8 cellular contexts compared by ENCODE assay signal in the genomic region with DNA sequence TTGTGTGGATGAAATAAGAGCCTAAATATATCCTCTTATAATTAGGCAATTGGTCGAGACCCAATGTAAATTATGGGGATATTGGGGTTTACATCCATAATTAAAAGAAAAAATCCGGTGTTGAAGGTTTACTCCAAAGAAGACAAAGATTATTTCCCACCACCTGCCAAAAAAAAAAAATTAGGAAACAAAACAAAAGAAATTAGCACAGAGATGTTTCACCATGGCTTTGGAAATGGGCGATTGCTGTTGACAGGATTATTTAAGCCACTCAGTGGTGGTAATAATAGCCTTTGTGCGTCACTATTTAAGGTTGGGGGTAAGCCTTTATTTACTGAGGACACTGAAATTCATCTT. TPM values are rescaled to one million over a fixed set of nuclear protein-coding genes. Genes with fewer than 3 reads are reported as not detected.
A peak's percentile ranks its signal among the peaks of the same experiment; 100 is the strongest.
DNase-seq lines count a peak whose midpoint lies in the region; ATAC-seq and TF ChIP-seq lines count a peak whose summit lies in the region.

No MANE protein-coding gene starts in this region.

- no peaks in the 10 kb centered on the region for H3K27me3 ChIP-seq in AG04450 (ENCODE audit: control insufficient read depth, insufficient read depth, low read length)
- H3K27me3 ChIP-seq in IMR-90 (ENCODE audit: control insufficient read depth, insufficient read depth, low read length) = no peaks in the 10 kb centered on the region
- H3K27me3 ChIP-seq in muscle layer of colon (ENCODE audit: control insufficient read depth in 1 of 2, insufficient read depth in 2 of 2, low read length in 2 of 2) = no peaks in the 10 kb centered on the region

- H3K9me3 ChIP-seq in AG04450 (ENCODE audit: control insufficient read depth, insufficient read depth, low read length) (no peaks in the 10 kb centered on the region; the same call in 1 of the 2 replicates), IMR-90 (ENCODE audit: control insufficient read depth, insufficient read depth, low read length) (no peaks in the 10 kb centered on the region), muscle layer of colon (ENCODE audit: low read length) (no peaks in the 10 kb centered on the region)

- H3K56ac ChIP-seq in IMR-90 (ENCODE audit: extremely low read depth, insufficient read depth, low read length) = peak overlapping the region; percentile 84; the same call in 1 of the 2 replicates

- 67% methylated on average over 1 of the region's 4 CpGs; no CpG with 5 or more reads in 1 of the 2 experiments for WGBS in IMR-90 (ENCODE audit: extremely low coverage in 2 of 2, insufficient read length in 1 of 2), 2 experiments

- DNase-seq in AG04450 (ENCODE audit: low read depth, low spot score) (no peak), IMR-90 (no peak), cardiac fibroblast (ENCODE audit: low read depth in 2 of 2) (no peak), NCI-H2029 (lab: John Stamatoyannopoulos, UW) (no peak), C1 segment of cervical spinal cord (lab: John Stamatoyannopoulos, UW) (no peak)

- H3K27ac ChIP-seq in AG04450 (ENCODE audit: low read depth, low read length) = peak overlapping the region; percentile 87
- peak overlapping the region; percentile 75 for H3K27ac ChIP-seq in IMR-90 (ENCODE audit: insufficient read depth, low read length)
- H3K27ac ChIP-seq in muscle layer of colon (ENCODE audit: low read depth, low read length) = peak overlapping the region; percentile 84

- H3K36me3 ChIP-seq in IMR-90 (ENCODE audit: control insufficient read depth, insufficient read depth, low read length) (no peaks in the 10 kb centered on the region), muscle layer of colon (ENCODE audit: insufficient read depth, low read length) (no peaks in the 10 kb centered on the region)

- POLR2A ChIA-PET in AG04450 (lab: Yijun Ruan, JAX) (interaction anchor here (1.0 to 2.7 kb wide), 4 partner anchors 10 to 47 kb away, joined by 3 to 41 read pairs (median 4); a partner anchor contains a TSS), IMR-90 (lab: Charles Lee; ENCODE audit: unreplicated experiment) (interaction anchor here (0.6 to 0.9 kb wide), 2 partner anchors 10 to 34 kb away, joined by 3 read pairs; no protein-coding TSS in a partner anchor)

- H3K4me3 ChIP-seq in AG04450 (ENCODE audit: low read depth, low read length) = peak overlapping the region; percentile 64
- peak overlapping the region; percentile 90 for H3K4me3 ChIP-seq in IMR-90 (ENCODE audit: insufficient read depth, low read depth, low read length)
- peak overlapping the region; percentile 50 to 82 for H3K4me3 ChIP-seq in cardiac fibroblast (replicated peaks in 1 of 2; ENCODE audit: low read depth in 2 of 2, low read length in 2 of 2)
- peak overlapping the region; percentile 67 to 70 for H3K4me3 ChIP-seq in muscle layer of colon (ENCODE audit: low read depth in 1 of 2, low read length in 2 of 2)

- H4K8ac ChIP-seq in IMR-90 (ENCODE audit: low read depth in 2 of 2, low read length in 2 of 2) = peak overlapping the region; percentile 53 to 92

- H3K4me2 ChIP-seq in IMR-90 (ENCODE audit: low read depth, low read length) = peak overlapping the region; percentile 69

- H3K9ac ChIP-seq in IMR-90 (ENCODE audit: low read depth, low read length) (peak overlapping the region; percentile 80), muscle layer of colon (ENCODE audit: low read length) (peak overlapping the region; percentile 73)

- H3K4me1 ChIP-seq in IMR-90 (ENCODE audit: control insufficient read depth, insufficient read depth, low read length) (no peaks in the 10 kb centered on the region), muscle layer of colon (ENCODE audit: insufficient read depth, low read length) (peaks cover 18% of the 10 kb centered on the region)

- peak overlapping the region; percentile 14 for H3K18ac ChIP-seq in IMR-90 (ENCODE audit: low read depth, low read length)

- H2BK20ac ChIP-seq in IMR-90 (ENCODE audit: low read depth, low read length) = 0 out of 2 replicates have a peak overlapping the region, but pooled peaks have one; percentile 72

- peaks cover 7 to 27% of the 10 kb centered on the region in 2 experiments for H3K79me1 ChIP-seq in IMR-90 (ENCODE audit: low read depth in 1 of 2, low read length in 2 of 2)

- no peak for TF ChIP-seq RAD21 in IMR-90 (IDR thresholded peaks at IDR 0.05; ENCODE audit: low read length)

- in situ Hi-C loops in IMR-90 (cut with MboI; ENCODE audit: low sequenced_read_pairs) = no loop called here

- peak overlapping the region; percentile 23; the same call in 1 of the 2 replicates for H2AK5ac ChIP-seq in IMR-90 (ENCODE audit: low read depth, low read length)

- H2AFZ ChIP-seq in IMR-90 (replicated peaks; ENCODE audit: low read length, poor library complexity) = peak overlapping the region; percentile 95

- peak overlapping the region; percentile 77 for H2BK5ac ChIP-seq in IMR-90 (ENCODE audit: low read depth, low read length, poor library complexity, severe bottlenecking)

- peak overlapping the region; percentile 80 for H3K14ac ChIP-seq in IMR-90 (replicated peaks; ENCODE audit: low read depth, low read length)

- TF ChIP-seq CTCF in AG04450 (IDR thresholded peaks at IDR 0.05; ENCODE audit: low read depth, low read length) (no peak), IMR-90 (conservative IDR thresholded peaks at IDR 0.05; ENCODE audit: low read depth, low read length) (no peak), cardiac fibroblast (IDR thresholded peaks at IDR 0.05; ENCODE audit: low read depth, low read length) (no peak)

- no peak for TF ChIP-seq POLR2A in IMR-90 (IDR thresholded peaks at IDR 0.05; ENCODE audit: low read depth, low read length)

- H3K23ac ChIP-seq in IMR-90 (ENCODE audit: low read depth, low read length) = peak overlapping the region; percentile 73

- intact Hi-C loops in IMR-90 (cut with micrococcal nuclease) = loop anchor here (1.0 to 2.0 kb wide), 2 partner anchors 17 to 47 kb away; a partner anchor contains a TSS

- peak overlapping the region; percentile 40 for H4K5ac ChIP-seq in IMR-90 (ENCODE audit: low read depth, low read length)

- BruUV-seq in IMR-90 (replicated peaks; lab: Mats Ljungman, UMichigan) = no TSS peak

- H2BK15ac ChIP-seq in IMR-90 (ENCODE audit: low read depth, low read length) = peak overlapping the region; percentile 72; the same call in 2 of the 3 replicates

- peak overlapping the region; percentile 62 for H4K91ac ChIP-seq in IMR-90 (ENCODE audit: insufficient read depth, low read depth, low read length)

- peaks cover 8% of the 10 kb centered on the region; the same call in 1 of the 2 replicates for H4K20me1 ChIP-seq in IMR-90 (ENCODE audit: insufficient read depth, low read length)

- H3K9me1 ChIP-seq in IMR-90 (ENCODE audit: insufficient read depth, low read length) = peaks cover 2% of the 10 kb centered on the region; the same call in 1 of the 2 replicates

- peak overlapping the region; percentile 56 for H2BK120ac ChIP-seq in IMR-90 (ENCODE audit: low read depth, low read length)

- ATAC-seq in IMR-90 (ENCODE audit: low read depth) (no peak), HG02970 (IDR thresholded peaks at IDR 0.05; ENCODE audit: low FRiP score, unreplicated experiment) (no peak), HG03520 (IDR thresholded peaks at IDR 0.05; ENCODE audit: unreplicated experiment) (no peak)

- peak overlapping the region; percentile 88; the same call in 1 of the 2 replicates for H3K4ac ChIP-seq in IMR-90 (ENCODE audit: low read depth, low read length)

- no peak overlapping the region for H2AK9ac ChIP-seq in IMR-90 (replicated peaks; ENCODE audit: low read depth, low read length, poor library complexity)

- CTCF ChIA-PET in AG04450 (lab: Charles Lee) = interaction anchor here (1.0 to 5.1 kb wide), 2 partner anchors 8 to 16 kb away, joined by 3 to 46 read pairs; a partner anchor contains a TSS
- CTCF ChIA-PET in IMR-90 (lab: Yijun Ruan, JAX) = no interaction called here

- dilution Hi-C loops in IMR-90 (cut with HindIII; ENCODE audit: low sequenced_read_pairs, unreplicated experiment) = no loop called here

TF ChIP-seq in IMR-90, 13 proteins besides CTCF, POLR2A, EP300 and RAD21 (continues in another document):
- TF ChIP-seq BHLHE40 (IDR thresholded peaks at IDR 0.05; ENCODE audit: low read depth, low read length) = no peak
- no peak for TF ChIP-seq FOS (IDR thresholded peaks at IDR 0.05; ENCODE audit: low read depth, low read length)
- no peak for TF ChIP-seq MAFK (IDR thresholded peaks at IDR 0.05; ENCODE audit: low read depth, low read length)
- TF ChIP-seq MAZ (IDR thresholded peaks at IDR 0.05; ENCODE audit: borderline replicate concordance, low read depth, low read length) = no peak
- TF ChIP-seq, protein P1, sequence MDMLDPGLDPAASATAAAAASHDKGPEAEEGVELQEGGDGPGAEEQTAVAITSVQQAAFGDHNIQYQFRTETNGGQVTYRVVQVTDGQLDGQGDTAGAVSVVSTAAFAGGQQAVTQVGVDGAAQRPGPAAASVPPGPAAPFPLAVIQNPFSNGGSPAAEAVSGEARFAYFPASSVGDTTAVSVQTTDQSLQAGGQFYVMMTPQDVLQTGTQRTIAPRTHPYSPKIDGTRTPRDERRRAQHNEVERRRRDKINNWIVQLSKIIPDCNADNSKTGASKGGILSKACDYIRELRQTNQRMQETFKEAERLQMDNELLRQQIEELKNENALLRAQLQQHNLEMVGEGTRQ (IDR thresholded peaks at IDR 0.05; ENCODE audit: low read depth, low read length) = no peak

RNA-seq across cellular contexts. Expression of a gene that starts 0.6 kb away (rescaled TPM):
- polyA plus RNA-seq in AG04450 (2011; rRNA removed) (20.9 and 33.5 TPM in 2 replicates), IMR-90 (2012; rRNA removed) (13.7 and 15.9 TPM in 2 replicates)
- 2.0 and 5.6 TPM in 2 replicates for polyA minus RNA-seq in AG04450 (2011; rRNA and poly(A)+ RNA removed)
- total RNA-seq in IMR-90 (2012; rRNA removed) = 2.0 and 12.8 TPM in 2 replicates
- polyA plus RNA-seq in IMR-90 (2012; cell fraction: cytosol; rRNA removed) = 3.4 and 3.8 TPM in 2 replicates
- 0.87 and 4.0 TPM in 2 replicates for polyA plus RNA-seq in IMR-90 (2012; cell fraction: nucleus; rRNA removed; ENCODE audit: low replicate concordance)

RNA-seq across cellular contexts. Expression of a gene that starts 16.0 kb away (rescaled TPM):
- 40.2 and 56.4 TPM in 2 replicates for polyA plus RNA-seq in AG04450 (2011; rRNA removed)
- polyA minus RNA-seq in AG04450 (2011; rRNA and poly(A)+ RNA removed) = 36.2 and 58.4 TPM in 2 replicates
- total RNA-seq in IMR-90 (2012; rRNA removed) = 29.6 and 44.7 TPM in 2 replicates
- polyA plus RNA-seq in IMR-90 (2012; rRNA removed) = 22.1 and 22.3 TPM in 2 replicates
- polyA plus RNA-seq in IMR-90 (2012; cell fraction: cytosol; rRNA removed) = 4.0 and 7.3 TPM in 2 replicates
- 1.1 and 9.4 TPM in 2 replicates for polyA plus RNA-seq in IMR-90 (2012; cell fraction: nucleus; rRNA removed; ENCODE audit: low replicate concordance)

RNA-seq across cellular contexts. Expression of a gene that starts 46.4 kb away (rescaled TPM):
- polyA plus RNA-seq in AG04450 (2011; rRNA removed) = 28.1 and 39.4 TPM in 2 replicates
- 93.6 and 143 TPM in 2 replicates for polyA minus RNA-seq in AG04450 (2011; rRNA and poly(A)+ RNA removed)
- total RNA-seq in IMR-90 (2012; rRNA removed) = 161 and 184 TPM in 2 replicates
- polyA plus RNA-seq in IMR-90 (2012; rRNA removed) = 9.6 and 10.9 TPM in 2 replicates
- polyA plus RNA-seq in IMR-90 (2012; cell fraction: cytosol; rRNA removed) = 3.3 and 5.7 TPM in 2 replicates
- 6.4 and 10.0 TPM in 2 replicates for polyA plus RNA-seq in IMR-90 (2012; cell fraction: nucleus; rRNA removed; ENCODE audit: low replicate concordance)

RNA-seq across cellular contexts. Expression of a gene that starts 46.6 kb away (rescaled TPM):
- polyA plus RNA-seq in AG04450 (2011; rRNA removed) (18.4 and 28.8 TPM in 2 replicates), IMR-90 (2012; rRNA removed) (15.7 and 18.4 TPM in 2 replicates)
- polyA minus RNA-seq in AG04450 (2011; rRNA and poly(A)+ RNA removed) = 7.7 and 18.9 TPM in 2 replicates
- 12.9 and 25.8 TPM in 2 replicates for total RNA-seq in IMR-90 (2012; rRNA removed)
- polyA plus RNA-seq in IMR-90 (2012; cell fraction: cytosol; rRNA removed) = 3.5 and 9.1 TPM in 2 replicates
- polyA plus RNA-seq in IMR-90 (2012; cell fraction: nucleus; rRNA removed; ENCODE audit: low replicate concordance) = 8.0 and 9.8 TPM in 2 replicates
